In genomic region chr22:20495861-20496681, GRCh38 we compare ENCODE assay signal across 1 cellular context.
A peak's percentile ranks its signal among the peaks of the same experiment; 100 is the strongest.
TF ChIP-seq lines count a peak whose summit lies in the region.

No MANE protein-coding gene starts in this region.

TF ChIP-seq in HepG2, 621 proteins besides CTCF, POLR2A, EP300 and RAD21 (continued from another document and continues in another):
- TF ChIP-seq, protein P1, sequence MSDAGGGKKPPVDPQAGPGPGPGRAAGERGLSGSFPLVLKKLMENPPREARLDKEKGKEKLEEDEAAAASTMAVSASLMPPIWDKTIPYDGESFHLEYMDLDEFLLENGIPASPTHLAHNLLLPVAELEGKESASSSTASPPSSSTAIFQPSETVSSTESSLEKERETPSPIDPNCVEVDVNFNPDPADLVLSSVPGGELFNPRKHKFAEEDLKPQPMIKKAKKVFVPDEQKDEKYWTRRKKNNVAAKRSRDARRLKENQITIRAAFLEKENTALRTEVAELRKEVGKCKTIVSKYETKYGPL (CRISPR knock-in tag; IDR thresholded peaks at IDR 0.05) = no peak
- no peak for TF ChIP-seq GLI4 (CRISPR knock-in tag; IDR thresholded peaks at IDR 0.05; ENCODE audit: borderline replicate concordance)
- TF ChIP-seq, protein P2, sequence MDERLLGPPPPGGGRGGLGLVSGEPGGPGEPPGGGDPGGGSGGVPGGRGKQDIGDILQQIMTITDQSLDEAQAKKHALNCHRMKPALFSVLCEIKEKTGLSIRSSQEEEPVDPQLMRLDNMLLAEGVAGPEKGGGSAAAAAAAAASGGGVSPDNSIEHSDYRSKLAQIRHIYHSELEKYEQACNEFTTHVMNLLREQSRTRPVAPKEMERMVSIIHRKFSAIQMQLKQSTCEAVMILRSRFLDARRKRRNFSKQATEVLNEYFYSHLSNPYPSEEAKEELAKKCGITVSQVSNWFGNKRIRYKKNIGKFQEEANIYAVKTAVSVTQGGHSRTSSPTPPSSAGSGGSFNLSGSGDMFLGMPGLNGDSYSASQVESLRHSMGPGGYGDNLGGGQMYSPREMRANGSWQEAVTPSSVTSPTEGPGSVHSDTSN (CRISPR knock-in tag; IDR thresholded peaks at IDR 0.05) = no peak
- TF ChIP-seq IRF1 (CRISPR knock-in tag; IDR thresholded peaks at IDR 0.05; ENCODE audit: low read depth) = no peak
- peak; percentile 65; the same call in 1 of the 2 replicates for TF ChIP-seq ZNF501 (CRISPR knock-in tag; IDR thresholded peaks at IDR 0.05)
- TF ChIP-seq NFATC3 (CRISPR knock-in tag; IDR thresholded peaks at IDR 0.05) = no peak
- 0 out of 2 replicates have a peak, but pooled peaks have one; percentile 29 for TF ChIP-seq SP1 (IDR thresholded peaks at IDR 0.05)
- TF ChIP-seq SP1 (CRISPR knock-in tag; IDR thresholded peaks at IDR 0.05) = no peak
- TF ChIP-seq REST (IDR thresholded peaks at IDR 0.05; ENCODE audit: borderline replicate concordance in 1 of 2, low read depth in 1 of 2, low read length in 2 of 2) = no peak
- no peak for TF ChIP-seq ZNF879 (CRISPR knock-in tag; IDR thresholded peaks at IDR 0.05)
- TF ChIP-seq TBX2 (CRISPR knock-in tag; IDR thresholded peaks at IDR 0.05; ENCODE audit: borderline replicate concordance) = no peak
- TF ChIP-seq ATM (IDR thresholded peaks at IDR 0.05; ENCODE audit: borderline replicate concordance) = no peak
- no peak for TF ChIP-seq FOXJ3 (CRISPR knock-in tag; IDR thresholded peaks at IDR 0.05; ENCODE audit: borderline replicate concordance)
- no peak for TF ChIP-seq GTF2F1 (IDR thresholded peaks at IDR 0.05; ENCODE audit: low read length)
- no peak for TF ChIP-seq ZNF10 (CRISPR knock-in tag; IDR thresholded peaks at IDR 0.05; ENCODE audit: borderline replicate concordance, low read depth)
- TF ChIP-seq PPARG (CRISPR knock-in tag; conservative IDR thresholded peaks at IDR 0.05) = no peak
- TF ChIP-seq ZBTB21 (CRISPR knock-in tag; IDR thresholded peaks at IDR 0.05) = no peak
- 0 out of 2 replicates have a peak, but pooled peaks have one; percentile 3 for TF ChIP-seq POGK (CRISPR knock-in tag; conservative IDR thresholded peaks at IDR 0.05)
- TF ChIP-seq RFXAP (CRISPR knock-in tag; IDR thresholded peaks at IDR 0.05; ENCODE audit: borderline replicate concordance) = no peak
- TF ChIP-seq, protein P3, sequence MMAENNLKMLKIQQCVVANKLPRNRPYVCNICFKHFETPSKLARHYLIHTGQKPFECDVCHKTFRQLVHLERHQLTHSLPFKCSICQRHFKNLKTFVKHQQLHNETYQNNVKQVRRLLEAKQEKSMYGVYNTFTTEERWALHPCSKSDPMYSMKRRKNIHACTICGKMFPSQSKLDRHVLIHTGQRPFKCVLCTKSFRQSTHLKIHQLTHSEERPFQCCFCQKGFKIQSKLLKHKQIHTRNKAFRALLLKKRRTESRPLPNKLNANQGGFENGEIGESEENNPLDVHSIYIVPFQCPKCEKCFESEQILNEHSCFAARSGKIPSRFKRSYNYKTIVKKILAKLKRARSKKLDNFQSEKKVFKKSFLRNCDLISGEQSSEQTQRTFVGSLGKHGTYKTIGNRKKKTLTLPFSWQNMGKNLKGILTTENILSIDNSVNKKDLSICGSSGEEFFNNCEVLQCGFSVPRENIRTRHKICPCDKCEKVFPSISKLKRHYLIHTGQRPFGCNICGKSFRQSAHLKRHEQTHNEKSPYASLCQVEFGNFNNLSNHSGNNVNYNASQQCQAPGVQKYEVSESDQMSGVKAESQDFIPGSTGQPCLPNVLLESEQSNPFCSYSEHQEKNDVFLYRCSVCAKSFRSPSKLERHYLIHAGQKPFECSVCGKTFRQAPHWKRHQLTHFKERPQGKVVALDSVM (CRISPR knock-in tag; IDR thresholded peaks at IDR 0.05) = 0 out of 2 replicates have a peak, but pooled peaks have one; percentile 5
- TF ChIP-seq PTBP1 (IDR thresholded peaks at IDR 0.05; ENCODE audit: low read depth, low read length, poor library complexity, severe bottlenecking) = no peak
- no peak for TF ChIP-seq ATF1 (CRISPR knock-in tag; IDR thresholded peaks at IDR 0.05)
- TF ChIP-seq STAT6 (CRISPR knock-in tag; IDR thresholded peaks at IDR 0.05; ENCODE audit: borderline replicate concordance) = no peak
- no peak for TF ChIP-seq TOE1 (CRISPR knock-in tag; IDR thresholded peaks at IDR 0.05)
- TF ChIP-seq DBP (CRISPR knock-in tag; IDR thresholded peaks at IDR 0.05; ENCODE audit: not compliant biosample characterization) = no peak
- TF ChIP-seq ZBTB38 (CRISPR knock-in tag; IDR thresholded peaks at IDR 0.05) = no peak; the same call in 1 of the 2 replicates
- TF ChIP-seq ZNF570 (CRISPR knock-in tag; IDR thresholded peaks at IDR 0.05; ENCODE audit: borderline replicate concordance) = no peak
- 0 out of 2 replicates have a peak, but pooled peaks have one; percentile 81 for TF ChIP-seq ZSCAN30 (CRISPR knock-in tag; IDR thresholded peaks at IDR 0.05)
- TF ChIP-seq CREB1 (IDR thresholded peaks at IDR 0.05) = 0 out of 2 replicates have a peak, but pooled peaks have one; percentile 27
- TF ChIP-seq CREB1 (CRISPR knock-in tag; IDR thresholded peaks at IDR 0.05) = no peak
- no peak; the same call in 1 of the 2 replicates for TF ChIP-seq MIER2 (CRISPR knock-in tag; IDR thresholded peaks at IDR 0.05)
- TF ChIP-seq ERF (CRISPR knock-in tag; IDR thresholded peaks at IDR 0.05) = 0 out of 2 replicates have a peak, but pooled peaks have one; percentile 16
- TF ChIP-seq ZNF616 (CRISPR knock-in tag; IDR thresholded peaks at IDR 0.05; ENCODE audit: low read depth) = 0 out of 2 replicates have a peak, but pooled peaks have one; percentile 10
- no peak for TF ChIP-seq IKZF4 (CRISPR knock-in tag; IDR thresholded peaks at IDR 0.05; ENCODE audit: borderline replicate concordance, low read depth, not compliant biosample characterization)
- no peak for TF ChIP-seq POLR2AphosphoS2 (IDR thresholded peaks at IDR 0.05; ENCODE audit: low read depth, low read length)
- peak; percentile 43; the same call in 1 of the 2 replicates for TF ChIP-seq PHF20 (CRISPR knock-in tag; IDR thresholded peaks at IDR 0.05)
- peak; percentile 68; the same call in 1 of the 2 replicates for TF ChIP-seq ZNF652 (CRISPR knock-in tag; IDR thresholded peaks at IDR 0.05; ENCODE audit: borderline replicate concordance, low read depth)
- TF ChIP-seq SAP130 (CRISPR knock-in tag; IDR thresholded peaks at IDR 0.05; ENCODE audit: low read depth) = peak; percentile 77
- no peak for TF ChIP-seq PLSCR1 (CRISPR knock-in tag; IDR thresholded peaks at IDR 0.05; ENCODE audit: borderline replicate concordance)
- no peak for TF ChIP-seq HNRNPL (IDR thresholded peaks at IDR 0.05; ENCODE audit: low read depth, low read length)
- TF ChIP-seq, protein P4, sequence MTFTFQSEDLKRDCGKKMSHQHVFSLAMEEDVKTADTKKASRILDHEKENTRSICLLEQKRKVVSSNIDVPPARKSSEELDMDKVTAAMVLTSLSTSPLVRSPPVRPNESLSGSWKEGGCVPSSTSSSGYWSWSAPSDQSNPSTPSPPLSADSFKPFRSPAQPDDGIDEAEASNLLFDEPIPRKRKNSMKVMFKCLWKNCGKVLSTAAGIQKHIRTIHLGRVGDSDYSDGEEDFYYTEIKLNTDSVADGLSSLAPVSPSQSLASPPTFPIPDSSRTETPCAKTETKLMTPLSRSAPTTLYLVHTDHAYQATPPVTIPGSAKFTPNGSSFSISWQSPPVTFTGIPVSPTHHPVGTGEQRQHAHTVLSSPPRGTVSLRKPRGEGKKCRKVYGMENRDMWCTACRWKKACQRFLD (CRISPR knock-in tag; IDR thresholded peaks at IDR 0.05; ENCODE audit: borderline replicate concordance) = 0 out of 2 replicates have a peak, but pooled peaks have one; percentile 87
- no peak for TF ChIP-seq U2AF1 (optimal IDR thresholded peaks at IDR 0.05; ENCODE audit: low read depth, low read length)
- no peak for TF ChIP-seq ZSCAN31 (CRISPR knock-in tag; IDR thresholded peaks at IDR 0.05; ENCODE audit: low read depth)
- TF ChIP-seq HNRNPUL1 (IDR thresholded peaks at IDR 0.05; ENCODE audit: low read depth, low read length) = no peak
- no peak for TF ChIP-seq THYN1 (CRISPR knock-in tag; IDR thresholded peaks at IDR 0.05; ENCODE audit: borderline replicate concordance, low read depth)
- TF ChIP-seq ZNF121 (CRISPR knock-in tag; IDR thresholded peaks at IDR 0.05) = no peak
- TF ChIP-seq ZBTB26 (CRISPR knock-in tag; IDR thresholded peaks at IDR 0.05; ENCODE audit: borderline replicate concordance) = no peak
- no peak for TF ChIP-seq MLLT10 (CRISPR knock-in tag; IDR thresholded peaks at IDR 0.05)
- peak; percentile 38; the same call in 1 of the 3 replicates for TF ChIP-seq MXI1 (IDR thresholded peaks at IDR 0.05; ENCODE audit: borderline replicate concordance, low read depth, low read length)
- peak; percentile 35; the same call in 1 of the 2 replicates for TF ChIP-seq HDAC1 (CRISPR knock-in tag; IDR thresholded peaks at IDR 0.05)
